ENCODE assay signal across 15 cellular contexts in genomic region chr5:87119588-87119987, GRCh38.
A peak's percentile ranks its signal among the peaks of the same experiment; 100 is the strongest.
DNase-seq lines count a peak whose midpoint lies in the region; ATAC-seq and TF ChIP-seq lines count a peak whose summit lies in the region.
"Had no signal": no experiment of that assay in that cellular context is flagged by ENCODE, and none has a peak within 500 bp of the region (broad histone marks: within the 10 kb centered on the region; RNA-seq: fewer than 3 reads in every experiment).

No MANE protein-coding gene starts in this region.

- peak overlapping the region; percentile 73 for H3K27ac Mint-ChIP-seq in activated T-cell treated with anti-CD3 and anti-CD28 coated beads, Interleukin-2, amount 50 U/mL, for 24 hours
- H3K27ac Mint-ChIP-seq in activated CD8-positive, alpha-beta T cell treated with anti-CD3 and anti-CD28 coated beads, Interleukin-2, amount 10 ng/mL, durations not matched to agents 7 days and 5 days: peak overlapping the region; percentile 85
- peak overlapping the region; percentile 80 for H3K27ac Mint-ChIP-seq in stimulated activated naive B cell treated with anti-CD40 and anti-IgM and Interleukin-4, amounts not matched to agents 10 μg/mL and 1 μg/mL and 100 μg/mL, for 72 hours
- H3K27ac Mint-ChIP-seq: memory B cell had no signal

- peaks cover 66% of the 10 kb centered on the region for H3K4me1 Mint-ChIP-seq in activated T-cell treated with anti-CD3 and anti-CD28 coated beads, Interleukin-2, amount 50 U/mL, for 24 hours (ENCODE audit: low read depth)
- peaks cover 56% of the 10 kb centered on the region for H3K4me1 Mint-ChIP-seq in activated CD8-positive, alpha-beta T cell treated with anti-CD3 and anti-CD28 coated beads, Interleukin-2, amount 10 ng/mL, durations not matched to agents 7 days and 5 days (ENCODE audit: low read depth)
- peaks cover 42 to 55% of the 10 kb centered on the region in 2 donors for H3K4me1 Mint-ChIP-seq in stimulated activated naive B cell treated with anti-CD40 and anti-IgM and Interleukin-4, amounts not matched to agents 10 μg/mL and 1 μg/mL and 100 μg/mL, for 72 hours

- CTCF ChIA-PET in activated CD8-positive, alpha-beta T cell treated with anti-CD3 and anti-CD28 coated beads, Interleukin-2, amount 10 ng/mL, durations not matched to agents 7 days and 5 days (lab: Charles Lee): interaction anchor here (1.1 kb wide), 2 partner anchors 12 to 19 kb away, joined by 3 to 4 read pairs; no protein-coding TSS in a partner anchor

- no peak overlapping the region for H3K4me3 Mint-ChIP-seq in activated T-cell treated with anti-CD3 and anti-CD28 coated beads, Interleukin-2, amount 50 U/mL, for 24 hours
- H3K4me3 Mint-ChIP-seq in activated CD8-positive, alpha-beta T cell treated with anti-CD3 and anti-CD28 coated beads, Interleukin-2, amount 10 ng/mL, durations not matched to agents 7 days and 5 days: no peak overlapping the region
- H3K4me3 Mint-ChIP-seq in stimulated activated naive B cell treated with anti-CD40 and anti-IgM and Interleukin-4, amounts not matched to agents 10 μg/mL and 1 μg/mL and 100 μg/mL, for 72 hours: no peak overlapping the region
- H3K4me3 Mint-ChIP-seq: memory B cell, neural crest cell had no signal

- no peaks in the 10 kb centered on the region for H3K27me3 Mint-ChIP-seq in activated T-cell treated with anti-CD3 and anti-CD28 coated beads, Interleukin-2, amount 50 U/mL, for 24 hours
- H3K27me3 Mint-ChIP-seq in activated CD8-positive, alpha-beta T cell treated with anti-CD3 and anti-CD28 coated beads, Interleukin-2, amount 10 ng/mL, durations not matched to agents 7 days and 5 days (ENCODE audit: low read depth): no peaks in the 10 kb centered on the region
- H3K27me3 Mint-ChIP-seq in stimulated activated naive B cell treated with anti-CD40 and anti-IgM and Interleukin-4, amounts not matched to agents 10 μg/mL and 1 μg/mL and 100 μg/mL, for 72 hours: no peaks in the 10 kb centered on the region
- H3K27me3 Mint-ChIP-seq: memory B cell had no signal

- H3K36me3 Mint-ChIP-seq in activated T-cell treated with anti-CD3 and anti-CD28 coated beads, Interleukin-2, amount 50 U/mL, for 24 hours (ENCODE audit: low read depth): no peaks in the 10 kb centered on the region
- H3K36me3 Mint-ChIP-seq in activated CD8-positive, alpha-beta T cell treated with anti-CD3 and anti-CD28 coated beads, Interleukin-2, amount 10 ng/mL, durations not matched to agents 7 days and 5 days (ENCODE audit: low read depth): peaks cover 5% of the 10 kb centered on the region
- H3K36me3 Mint-ChIP-seq in stimulated activated naive B cell treated with anti-CD40 and anti-IgM and Interleukin-4, amounts not matched to agents 10 μg/mL and 1 μg/mL and 100 μg/mL, for 72 hours: no peaks in the 10 kb centered on the region
- H3K36me3 Mint-ChIP-seq: memory B cell had no signal

- no peak for TF ChIP-seq CTCF in foreskin fibroblast (IDR thresholded peaks at IDR 0.05; ENCODE audit: low read depth, low read length)

- POLR2A ChIA-PET in activated CD8-positive, alpha-beta T cell treated with anti-CD3 and anti-CD28 coated beads, Interleukin-2, amount 10 ng/mL, durations not matched to agents 7 days and 5 days (lab: Charles Lee): no interaction called here

- no peak overlapping the region for H3K4me3 ChIP-seq in foreskin fibroblast (ENCODE audit: low read depth in 1 of 2, low read length in 2 of 2)

- peak overlapping the region; percentile 100 for H3K27ac ChIP-seq in epithelial cell of prostate

- no peak for DNase-seq in activated T-cell treated with anti-CD3 and anti-CD28 coated beads, Interleukin-2, amount 50 U/mL, for 24 hours
- DNase-seq in activated T-cell treated with anti-CD3 and anti-CD28 coated beads, Interleukin-2, amount 50 U/mL, for 1 hour: no peak
- no peak for DNase-seq in activated CD8-positive, alpha-beta T cell treated with anti-CD3 and anti-CD28 coated beads, Interleukin-2, amount 10 ng/mL, durations not matched to agents 7 days and 5 days
- DNase-seq in epithelial cell of prostate (ENCODE audit: low read depth, low spot score) (no peak), foreskin fibroblast (no peak)
- no peak for DNase-seq in stimulated activated naive B cell treated with anti-CD40 and anti-IgM and Interleukin-4, amounts not matched to agents 10 μg/mL and 1 μg/mL and 100 μg/mL, for 72 hours
- DNase-seq: activated CD4-positive, CD25-positive, alpha-beta regulatory T cell treated with anti-CD3 and anti-CD28 coated beads, Interleukin-2, amount 50 U/mL, for 72 hours; COR-L47; KG1; NCI-H1105 treated with DMSO at 0.1 percent for 48 hours; RPMI8226 had no signal

- ATAC-seq in activated CD8-positive, alpha-beta T cell treated with anti-CD3 and anti-CD28 coated beads, Interleukin-2, amount 10 ng/mL, durations not matched to agents 7 days and 5 days: no peak
- ATAC-seq in stimulated activated naive B cell treated with anti-CD40 and anti-IgM and Interleukin-4, amounts not matched to agents 10 μg/mL and 1 μg/mL and 100 μg/mL, for 72 hours (replicated peaks): no peak
- ATAC-seq in GM21825 (IDR thresholded peaks at IDR 0.05; ENCODE audit: unreplicated experiment) (no peak), HG03469 (IDR thresholded peaks at IDR 0.05; ENCODE audit: unreplicated experiment) (no peak)

- no peaks in the 10 kb centered on the region for H3K9me3 Mint-ChIP-seq in activated T-cell treated with anti-CD3 and anti-CD28 coated beads, Interleukin-2, amount 50 U/mL, for 24 hours
- peaks cover 4% of the 10 kb centered on the region for H3K9me3 Mint-ChIP-seq in activated CD8-positive, alpha-beta T cell treated with anti-CD3 and anti-CD28 coated beads, Interleukin-2, amount 10 ng/mL, durations not matched to agents 7 days and 5 days (ENCODE audit: insufficient read depth)
- peaks cover 1 to 3% of the 10 kb centered on the region in 2 donors for H3K9me3 Mint-ChIP-seq in stimulated activated naive B cell treated with anti-CD40 and anti-IgM and Interleukin-4, amounts not matched to agents 10 μg/mL and 1 μg/mL and 100 μg/mL, for 72 hours
- H3K9me3 Mint-ChIP-seq: memory B cell, neural crest cell had no signal
